In the genomic region with DNA sequence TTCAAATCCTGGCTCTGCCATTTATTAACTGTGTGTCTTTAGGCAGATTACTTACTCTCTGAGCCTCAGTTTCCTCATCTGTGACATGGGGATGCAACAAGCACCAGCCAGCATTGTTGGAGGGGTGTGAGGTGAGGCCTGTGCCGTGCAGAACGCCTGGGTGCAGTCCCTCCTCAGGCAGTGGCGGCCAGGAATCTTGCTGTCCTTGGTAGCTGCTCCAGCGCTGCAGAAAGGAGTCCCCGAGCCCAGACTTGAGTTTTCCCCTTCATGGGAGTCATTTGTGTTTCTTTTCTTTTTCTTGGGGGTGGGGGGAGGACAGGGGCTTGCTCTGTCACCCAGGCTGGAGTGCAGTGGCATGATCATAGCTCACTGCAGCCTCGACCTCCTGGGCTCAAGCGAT, we compare ENCODE assay signal across 30 cellular contexts. TPM values are rescaled to one million over a fixed set of nuclear protein-coding genes. Genes with fewer than 3 reads are reported as not detected.
"Had no signal": no experiment of that assay in that cellular context is flagged by ENCODE, and none has a peak within 500 bp of the region (broad histone marks: within the 10 kb centered on the region; RNA-seq: fewer than 3 reads in every experiment).

No MANE protein-coding gene starts in this region.

- H3K27me3 ChIP-seq: colonic mucosa, neural progenitor cell, ovary, right lobe of liver, testis, tibial nerve, upper lobe of left lung, uterus had no signal

- H3K4me1 ChIP-seq: colonic mucosa, esophagus squamous epithelium, left lung, neural progenitor cell, right lobe of liver, testis, tibial nerve, upper lobe of left lung, uterus had no signal

- H3K27ac Mint-ChIP-seq: nephron; neural progenitor cell; stimulated activated effector memory CD8-positive, alpha-beta T cell treated with anti-CD3 and anti-CD28 coated beads, Interleukin-12 subunit alpha, Interleukin-12 subunit beta, amount 100 ng/mL, for 72 hours had no signal

- H3K4me3 ChIP-seq: colonic mucosa, esophagus squamous epithelium, left lung, neural progenitor cell, ovary, right lobe of liver, smooth muscle cell, testis, tibial nerve, upper lobe of left lung, uterus had no signal

- H3K4me1 Mint-ChIP-seq: nephron; stimulated activated effector memory CD8-positive, alpha-beta T cell treated with anti-CD3 and anti-CD28 coated beads, Interleukin-12 subunit alpha, Interleukin-12 subunit beta, amount 100 ng/mL, for 72 hours had no signal

- H3K27ac ChIP-seq: colonic mucosa, esophagus squamous epithelium, left lung, neural progenitor cell, ovary, right lobe of liver, testis, tibial nerve, upper lobe of left lung, uterus had no signal

- H3K27me3 Mint-ChIP-seq: naive thymus-derived CD4-positive, alpha-beta T cell had no signal

- H3K4me3 Mint-ChIP-seq: naive thymus-derived CD4-positive, alpha-beta T cell; nephron; neural progenitor cell; stimulated activated effector memory CD8-positive, alpha-beta T cell treated with anti-CD3 and anti-CD28 coated beads, Interleukin-12 subunit alpha, Interleukin-12 subunit beta, amount 100 ng/mL, for 72 hours had no signal

- DNase-seq: central memory CD4-positive, alpha-beta T cell; colonic mucosa; dermis blood vessel endothelial cell; effector memory CD4-positive, alpha-beta T cell; erythroblast; esophagus squamous epithelium; hypothalamus; left cardiac atrium; mesenchymal stem cell; midbrain; naive thymus-derived CD4-positive, alpha-beta T cell; nucleus accumbens; stimulated activated CD4-positive, alpha-beta T cell treated with anti-CD3 and anti-CD28 coated beads, Interleukin-2, amount 100 ng/mL, for 24 hours; stimulated activated CD4-positive, alpha-beta T cell treated with anti-CD3 and anti-CD28 coated beads, Interleukin-4, amount 100 ng/mL, for 24 hours; stimulated activated naive CD4-positive, alpha-beta T cell treated with Interleukin-2 at 50 U/mL for 16 hours; substantia nigra; testis; uterus had no signal

- H3K9me3 Mint-ChIP-seq: naive thymus-derived CD4-positive, alpha-beta T cell; nephron; neural progenitor cell; stimulated activated effector memory CD8-positive, alpha-beta T cell treated with anti-CD3 and anti-CD28 coated beads, Interleukin-12 subunit alpha, Interleukin-12 subunit beta, amount 100 ng/mL, for 72 hours had no signal

- H3K36me3 ChIP-seq: colonic mucosa, esophagus squamous epithelium, left lung, neural progenitor cell, ovary, right lobe of liver, tibial nerve, upper lobe of left lung, uterus had no signal

- ATAC-seq: left cardiac atrium; left lung; naive thymus-derived CD4-positive, alpha-beta T cell; right lobe of liver; stimulated activated effector memory CD8-positive, alpha-beta T cell treated with anti-CD3 and anti-CD28 coated beads, Interleukin-12 subunit alpha, Interleukin-12 subunit beta, amount 100 ng/mL, for 72 hours had no signal

- FAIRE-seq: endometrium, frontal cortex had no signal

- H3K9me3 ChIP-seq: colonic mucosa, esophagus squamous epithelium, left lung, ovary, right lobe of liver, testis, tibial nerve, upper lobe of left lung, uterus had no signal

- H3K36me3 Mint-ChIP-seq: stimulated activated effector memory CD8-positive, alpha-beta T cell treated with anti-CD3 and anti-CD28 coated beads, Interleukin-12 subunit alpha, Interleukin-12 subunit beta, amount 100 ng/mL, for 72 hours had no signal

- H3K9ac ChIP-seq: neural progenitor cell had no signal

RNA-seq across cellular contexts. Expression of a gene that starts 46.6 kb away (rescaled TPM):
- total RNA-seq: dermis blood vessel endothelial cell, lower leg skin, smooth muscle cell had no signal
